ENCODE assay signal across 19 cellular contexts in genomic region chr3:63972987-63973386, GRCh38. TPM values are rescaled to one million over a fixed set of nuclear protein-coding genes. Genes with fewer than 3 reads are reported as not detected.
A peak's percentile ranks its signal among the peaks of the same experiment; 100 is the strongest.
DNase-seq lines count a peak whose midpoint lies in the region; ATAC-seq and TF ChIP-seq lines count a peak whose summit lies in the region.
"Had no signal": no experiment of that assay in that cellular context is flagged by ENCODE, and none has a peak within 500 bp of the region (broad histone marks: within the 10 kb centered on the region; RNA-seq: fewer than 3 reads in every experiment).

No MANE protein-coding gene starts in this region.

- DNase-seq in activated CD4-positive, alpha-beta T cell treated with anti-CD3 and anti-CD28 coated beads, Interleukin-2, amount 10 ng/mL, durations not matched to agents 24 days and 14 days = no peak
- no peak for DNase-seq in activated CD4-positive, alpha-beta T cell treated with anti-CD3 and anti-CD28 coated beads, Interleukin-2, amount 50 U/mL, for 48 hours
- DNase-seq in IMR-90 (no peak), osteoblast (ENCODE audit: insufficient read length, low spot score, missing footprints) (no peak), heart left ventricle (no peak), OCI-M2 (lab: John Stamatoyannopoulos, UW; ENCODE audit: unreplicated experiment) (no peak), H7 (no peak)
- no peak for DNase-seq in effector memory CD8-positive, alpha-beta T cell
- DNase-seq: activated B cell treated with CpG ODN at 0.5 μM for 24 hours; effector CD4-positive, alpha-beta T cell; NCI-H1048; NCI-H2107; occipital lobe had no signal

- POLR2A ChIA-PET in IMR-90 (lab: Charles Lee; ENCODE audit: unreplicated experiment) = no interaction called here

- H3K27ac Mint-ChIP-seq in activated CD4-positive, alpha-beta T cell treated with anti-CD3 and anti-CD28 coated beads, Interleukin-2, amount 10 ng/mL, durations not matched to agents 24 days and 14 days = peak overlapping the region; percentile 61
- H3K27ac Mint-ChIP-seq in effector memory CD8-positive, alpha-beta T cell = peak overlapping the region; percentile 98 to 99
- H3K27ac Mint-ChIP-seq: activated B cell treated with CpG ODN at 0.5 μM for 24 hours had no signal

- no peak overlapping the region for H3K4me3 ChIP-seq in IMR-90 (ENCODE audit: insufficient read depth, low read depth, low read length)
- no peak overlapping the region for H3K4me3 ChIP-seq in osteoblast (ENCODE audit: insufficient read depth, low read length)
- no peak overlapping the region for H3K4me3 ChIP-seq in heart left ventricle
- H3K4me3 ChIP-seq in H7 (ENCODE audit: insufficient read depth, low read depth, low read length) = no peak overlapping the region
- H3K4me3 ChIP-seq: HAP-1 had no signal

- no peak overlapping the region for H2BK15ac ChIP-seq in IMR-90 (ENCODE audit: low read depth, low read length)

- H2AK9ac ChIP-seq in IMR-90 (replicated peaks; ENCODE audit: low read depth, low read length, poor library complexity) = no peak overlapping the region

- H4K20me1 ChIP-seq in IMR-90 (ENCODE audit: insufficient read depth, low read length) (peaks cover 36% of the 10 kb centered on the region), osteoblast (ENCODE audit: insufficient read depth, low read length) (peaks cover 18% of the 10 kb centered on the region)

- peak overlapping the region; percentile 40; the same call in 1 of the 2 replicates for H2BK120ac ChIP-seq in IMR-90 (ENCODE audit: low read depth, low read length)

- H2AFZ ChIP-seq in IMR-90 (replicated peaks; ENCODE audit: low read length, poor library complexity) = no peak overlapping the region
- no peak overlapping the region for H2AFZ ChIP-seq in osteoblast (ENCODE audit: low read length)

- intact Hi-C loops in activated CD4-positive, alpha-beta T cell treated with anti-CD3 and anti-CD28 coated beads, Interleukin-2, amount 10 ng/mL, durations not matched to agents 24 days and 14 days (cut with micrococcal nuclease) = no loop called here
- intact Hi-C loops in IMR-90 (cut with micrococcal nuclease) (no loop called here), heart left ventricle (cut with DNase I) (loop anchor here in 1 of 10 donors (10.0 kb wide), 1 partner anchor 58 kb away; the partner anchor contains the start of gene SCAANT1)

- H3K23ac ChIP-seq in IMR-90 (ENCODE audit: low read depth, low read length) = peak overlapping the region; percentile 43; the same call in 1 of the 2 replicates

- dilution Hi-C loops in IMR-90 (cut with HindIII; ENCODE audit: low sequenced_read_pairs, unreplicated experiment) = no loop called here

- H3K9me3 Mint-ChIP-seq in activated CD4-positive, alpha-beta T cell treated with anti-CD3 and anti-CD28 coated beads, Interleukin-2, amount 10 ng/mL, durations not matched to agents 24 days and 14 days = no peaks in the 10 kb centered on the region
- H3K9me3 Mint-ChIP-seq in effector memory CD8-positive, alpha-beta T cell = no peaks in the 10 kb centered on the region
- H3K9me3 Mint-ChIP-seq: activated B cell treated with CpG ODN at 0.5 μM for 24 hours; activated T-helper 1 cell treated with anti-CD3 and anti-CD28 coated beads, Interleukin-12 subunit alpha, Interleukin-12 subunit beta, Interleukin-2, Interleukin-4 antibody, amounts not matched to agents 30 ng/mL and 10 ng/mL and 1 ng/mL, durations not matched to agents 14 hours and 24 hours and 36 hours; brain; IgD-negative memory B cell; memory B cell had no signal

- peak overlapping the region; percentile 18; the same call in 1 of the 2 replicates for H2AK5ac ChIP-seq in IMR-90 (ENCODE audit: low read depth, low read length)

- peaks cover 48 to 81% of the 10 kb centered on the region in 2 experiments for H3K79me1 ChIP-seq in IMR-90 (ENCODE audit: low read depth in 1 of 2, low read length in 2 of 2)

- peaks cover 76% of the 10 kb centered on the region for H3K4me1 Mint-ChIP-seq in activated CD4-positive, alpha-beta T cell treated with anti-CD3 and anti-CD28 coated beads, Interleukin-2, amount 10 ng/mL, durations not matched to agents 24 days and 14 days
- H3K4me1 Mint-ChIP-seq in effector memory CD8-positive, alpha-beta T cell (ENCODE audit: low read depth in 2 of 2) = peaks cover 70 to 87% of the 10 kb centered on the region in 2 donors

- no peak overlapping the region for H3K9ac ChIP-seq in IMR-90 (ENCODE audit: low read depth, low read length)

- H3K36me3 ChIP-seq in IMR-90 (ENCODE audit: control insufficient read depth, insufficient read depth, low read length) = peaks cover 7% of the 10 kb centered on the region; the same call in 1 of the 2 replicates
- H3K36me3 ChIP-seq in osteoblast (ENCODE audit: insufficient read depth, low read length) = peaks cover 13% of the 10 kb centered on the region
- peaks cover 0 to 10% (median 0%) of the 10 kb centered on the region in 9 donors for H3K36me3 ChIP-seq in heart left ventricle
- H3K36me3 ChIP-seq in H7 (replicated peaks; ENCODE audit: control insufficient read depth, insufficient read depth, low read length) = no peaks in the 10 kb centered on the region
- H3K36me3 ChIP-seq: HAP-1 had no signal

- TF ChIP-seq POLR2A in IMR-90 (IDR thresholded peaks at IDR 0.05; ENCODE audit: low read depth, low read length) (no peak), heart left ventricle (IDR thresholded peaks at IDR 0.05) (no peak)

- H2BK5ac ChIP-seq in IMR-90 (ENCODE audit: low read depth, low read length, poor library complexity, severe bottlenecking) = peak overlapping the region; percentile 45

- in situ Hi-C loops in IMR-90 (cut with MboI; ENCODE audit: low sequenced_read_pairs) = no loop called here

- H3K18ac ChIP-seq in IMR-90 (ENCODE audit: low read depth, low read length) = peak overlapping the region; percentile 33; the same call in 1 of the 2 replicates

- H3K56ac ChIP-seq in IMR-90 (ENCODE audit: extremely low read depth, insufficient read depth, low read length) = no peak overlapping the region

- H2BK20ac ChIP-seq in IMR-90 (ENCODE audit: low read depth, low read length) = peak overlapping the region; percentile 38

- H3K4me3 Mint-ChIP-seq in activated CD4-positive, alpha-beta T cell treated with anti-CD3 and anti-CD28 coated beads, Interleukin-2, amount 10 ng/mL, durations not matched to agents 24 days and 14 days = no peak overlapping the region
- H3K4me3 Mint-ChIP-seq in effector memory CD8-positive, alpha-beta T cell = peak overlapping the region; percentile 27 to 98
- H3K4me3 Mint-ChIP-seq: activated B cell treated with CpG ODN at 0.5 μM for 24 hours, memory B cell had no signal

- no peaks in the 10 kb centered on the region for H3K9me3 ChIP-seq in IMR-90 (ENCODE audit: control insufficient read depth, insufficient read depth, low read length)
- H3K9me3 ChIP-seq in osteoblast (ENCODE audit: low read depth, low read length) = no peaks in the 10 kb centered on the region
- no peaks in the 10 kb centered on the region for H3K9me3 ChIP-seq in heart left ventricle
- H3K9me3 ChIP-seq: HAP-1 had no signal

- TF ChIP-seq CTCF in IMR-90 (conservative IDR thresholded peaks at IDR 0.05; ENCODE audit: low read depth, low read length) (no peak), osteoblast (IDR thresholded peaks at IDR 0.05; ENCODE audit: extremely low read depth, low read depth, low read length) (no peak), heart left ventricle (IDR thresholded peaks at IDR 0.05) (no peak)

- H3K4me2 ChIP-seq in IMR-90 (ENCODE audit: low read depth, low read length) (no peak overlapping the region), osteoblast (ENCODE audit: insufficient read depth, low read length) (no peak overlapping the region)

- no peak overlapping the region for H4K5ac ChIP-seq in IMR-90 (ENCODE audit: low read depth, low read length)

- BruUV-seq in IMR-90 (replicated peaks; lab: Mats Ljungman, UMichigan) = no TSS peak

- H3K9me1 ChIP-seq in IMR-90 (ENCODE audit: insufficient read depth, low read length) = peaks cover 21% of the 10 kb centered on the region

- ATAC-seq in IMR-90 (ENCODE audit: low read depth) (no peak), heart left ventricle (no peak)
- ATAC-seq in effector memory CD8-positive, alpha-beta T cell (replicated peaks) = no peak

- TF ChIP-seq RAD21 in IMR-90 (IDR thresholded peaks at IDR 0.05; ENCODE audit: low read length) = no peak

- no peak overlapping the region for H4K91ac ChIP-seq in IMR-90 (ENCODE audit: insufficient read depth, low read depth, low read length)

- H3K14ac ChIP-seq in IMR-90 (replicated peaks; ENCODE audit: low read depth, low read length) = peak overlapping the region; percentile 58; the same call in 1 of the 2 replicates

- WGBS in IMR-90 (ENCODE audit: extremely low coverage in 2 of 2, insufficient read length in 1 of 2), 2 experiments = no CpG with 5 or more reads among the region's 4 CpGs
- WGBS in heart left ventricle, 4 donors = 75 to 86% (median 80%) methylated on average over 4 of the region's 4 CpGs

- H3K27me3 Mint-ChIP-seq in activated CD4-positive, alpha-beta T cell treated with anti-CD3 and anti-CD28 coated beads, Interleukin-2, amount 10 ng/mL, durations not matched to agents 24 days and 14 days = no peaks in the 10 kb centered on the region
- no peaks in the 10 kb centered on the region for H3K27me3 Mint-ChIP-seq in effector memory CD8-positive, alpha-beta T cell
- H3K27me3 Mint-ChIP-seq: activated B cell treated with CpG ODN at 0.5 μM for 24 hours, IgD-negative memory B cell, memory B cell had no signal

- H3K79me2 ChIP-seq in osteoblast (ENCODE audit: insufficient read depth, low read length) = peaks cover 73% of the 10 kb centered on the region

- H3K27me3 ChIP-seq in IMR-90 (ENCODE audit: control insufficient read depth, insufficient read depth, low read length) (no peaks in the 10 kb centered on the region), osteoblast (ENCODE audit: insufficient read depth, low read length) (no peaks in the 10 kb centered on the region), heart left ventricle (no peaks in the 10 kb centered on the region), H7 (ENCODE audit: control insufficient read depth, insufficient read depth, low read length) (no peaks in the 10 kb centered on the region)

- 0 out of 2 replicates have a peak overlapping the region, but pooled peaks have one; percentile 0 for H3K27ac ChIP-seq in IMR-90 (ENCODE audit: insufficient read depth, low read length)
- H3K27ac ChIP-seq in osteoblast (ENCODE audit: low read depth, low read length) = peak overlapping the region; percentile 65
- H3K27ac ChIP-seq in heart left ventricle = peak overlapping the region in 1 of 12 donors; percentile 2
- H3K27ac ChIP-seq: C4-2B had no signal

- no peak overlapping the region for H4K8ac ChIP-seq in IMR-90 (ENCODE audit: low read depth in 2 of 2, low read length in 2 of 2)

- peaks cover 28% of the 10 kb centered on the region for H3K36me3 Mint-ChIP-seq in activated CD4-positive, alpha-beta T cell treated with anti-CD3 and anti-CD28 coated beads, Interleukin-2, amount 10 ng/mL, durations not matched to agents 24 days and 14 days (ENCODE audit: low read depth)
- peaks cover 42% of the 10 kb centered on the region for H3K36me3 Mint-ChIP-seq in effector memory CD8-positive, alpha-beta T cell (ENCODE audit: insufficient read depth)

- H3K4me1 ChIP-seq in IMR-90 (ENCODE audit: control insufficient read depth, insufficient read depth, low read length) (peaks cover 33% of the 10 kb centered on the region), osteoblast (ENCODE audit: insufficient read depth, low read length) (peaks cover 62% of the 10 kb centered on the region), heart left ventricle (peaks cover 0 to 93% (median 50%) of the 10 kb centered on the region in 12 donors)

- peak overlapping the region; percentile 19 for H3K4ac ChIP-seq in IMR-90 (ENCODE audit: low read depth, low read length)

- CTCF ChIA-PET in IMR-90 (lab: Yijun Ruan, JAX) = no interaction called here

RNA-seq across cellular contexts. Expression of gene PSMD6, which starts 50.3 kb away (rescaled TPM):
- 141 and 146 TPM in 2 replicates for total RNA-seq in activated CD4-positive, alpha-beta T cell treated with anti-CD3 and anti-CD28 coated beads, Interleukin-2, amount 10 ng/mL, durations not matched to agents 24 days and 14 days
- 91.8 and 144 TPM in 2 replicates for total RNA-seq in IMR-90 (2012; rRNA removed)
- 86.6 and 87.0 TPM in 2 replicates for polyA plus RNA-seq in IMR-90 (2012; rRNA removed)
- polyA plus RNA-seq in IMR-90 (2012; cell fraction: cytosol; rRNA removed) = 36.9 and 48.4 TPM in 2 replicates
- 30.8 and 43.7 TPM in 2 replicates for polyA plus RNA-seq in IMR-90 (2012; cell fraction: nucleus; rRNA removed; ENCODE audit: low replicate concordance)
- total RNA-seq in osteoblast = 76.7 and 77.5 TPM in 2 replicates
- 10 to 100 TPM; 69.1 to 91.1 (median 82.5) TPM for total RNA-seq in heart left ventricle
- 100 to 1,000 TPM in 1 of 2 donors, 10 to 100 TPM in 1; 60.1 to 128 TPM for polyA plus RNA-seq in heart left ventricle
- total RNA-seq in H7 (2014; rRNA removed; shearing (Covaris generic)) = 144 and 169 TPM in 2 replicates
